In genomic region chr10:32348297-32349198, GRCh38 we compare ENCODE assay signal across 1 cellular context.
TF ChIP-seq lines count a peak whose summit lies in the region.

No MANE protein-coding gene starts in this region.

TF ChIP-seq in IMR-90, 13 proteins besides CTCF, POLR2A, EP300 and RAD21:
- no peak for TF ChIP-seq CEBPB (IDR thresholded peaks at IDR 0.05; ENCODE audit: low read depth, low read length)
- TF ChIP-seq NFE2L2 (IDR thresholded peaks at IDR 0.05; ENCODE audit: low read depth, low read length) = no peak
- no peak for TF ChIP-seq SMC3 (IDR thresholded peaks at IDR 0.05; ENCODE audit: low read depth, low read length)
- no peak for TF ChIP-seq BHLHE40 (IDR thresholded peaks at IDR 0.05; ENCODE audit: low read depth, low read length)
- no peak for TF ChIP-seq CHD1 (IDR thresholded peaks at IDR 0.05; ENCODE audit: low read depth, low read length)
- no peak for TF ChIP-seq MAFK (IDR thresholded peaks at IDR 0.05; ENCODE audit: low read depth, low read length)
- TF ChIP-seq MAZ (IDR thresholded peaks at IDR 0.05; ENCODE audit: borderline replicate concordance, low read depth, low read length) = no peak
- TF ChIP-seq RFX5 (IDR thresholded peaks at IDR 0.05; ENCODE audit: low read depth, low read length) = no peak
- TF ChIP-seq FOS (IDR thresholded peaks at IDR 0.05; ENCODE audit: low read depth, low read length) = no peak
- TF ChIP-seq ELK1 (IDR thresholded peaks at IDR 0.05; ENCODE audit: borderline replicate concordance, low read depth, low read length) = no peak
- TF ChIP-seq MXI1 (IDR thresholded peaks at IDR 0.05; ENCODE audit: borderline replicate concordance, low read depth, low read length) = no peak
- no peak for TF ChIP-seq RCOR1 (IDR thresholded peaks at IDR 0.05; ENCODE audit: insufficient replicate concordance, low read length)
- TF ChIP-seq USF2 (IDR thresholded peaks at IDR 0.05; ENCODE audit: low read depth, low read length) = no peak
